ENCODE assay signal across 8 cellular contexts in the genomic region with DNA sequence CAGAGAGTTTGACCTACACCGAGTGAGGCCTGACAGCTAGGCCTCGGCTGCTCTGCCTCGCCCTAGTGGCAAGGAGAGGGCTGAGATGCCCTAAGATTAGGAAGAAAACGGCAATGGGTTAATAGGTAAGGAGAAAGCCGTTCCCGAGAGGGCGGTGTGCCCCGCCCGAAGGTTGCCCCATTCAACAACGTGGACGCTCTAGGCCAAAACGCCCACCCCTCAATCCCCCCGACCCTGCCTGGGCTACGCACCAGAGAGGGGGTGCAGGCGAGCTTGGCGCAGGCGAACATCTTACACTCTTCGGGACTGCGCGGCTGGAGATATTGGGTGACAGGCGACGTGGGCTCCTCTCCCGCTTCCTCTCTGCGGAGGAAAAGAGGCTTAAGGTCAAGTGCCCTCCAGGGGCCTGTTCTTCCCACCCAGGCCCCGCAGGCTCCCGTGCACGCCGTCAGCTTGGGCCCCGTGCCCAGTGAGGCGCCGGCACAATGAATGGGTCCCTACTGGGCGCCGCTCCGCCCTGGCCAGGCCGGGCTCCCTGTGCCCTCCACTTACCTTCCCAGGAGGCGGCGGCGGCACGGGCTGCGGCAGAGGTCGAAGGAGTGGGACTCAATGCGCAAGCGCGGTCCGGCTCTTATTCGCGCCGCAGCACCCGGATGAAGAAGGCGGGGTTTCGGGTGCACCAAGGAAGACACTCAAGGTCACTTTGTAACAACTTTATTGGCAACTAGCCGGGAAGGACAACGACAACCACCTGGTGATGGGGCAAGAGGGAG. TPM values are rescaled to one million over a fixed set of nuclear protein-coding genes. Genes with fewer than 3 reads are reported as not detected.
DNase-seq lines count a peak whose midpoint lies in the region; ATAC-seq and TF ChIP-seq lines count a peak whose summit lies in the region.

TSS of gene ATP5MC3 (minus strand) at position 607 of the 773 bp plus-strand sequence. CDS start at position 290, 317 bp downstream.

- POLR2A ChIA-PET in naive thymus-derived CD4-positive, alpha-beta T cell (lab: Charles Lee): interaction anchor here (1.0 to 1.5 kb wide), 3 partner anchors 9 to 13 kb away, joined by 3 to 8 read pairs (median 3); partner anchors contain the start of gene ATF2

- H3K4me3 ChIP-seq in DOHH2 (ENCODE audit: low read length) (peak within 1 kb of the TSS; percentile 99), Karpas-422 (ENCODE audit: low read length) (peak within 1 kb of the TSS; percentile 96)
- H3K4me3 ChIP-seq in naive thymus-derived CD4-positive, alpha-beta T cell (ENCODE audit: low read length): peak within 1 kb of the TSS; percentile 84

- ATAC-seq in GM21786 (IDR thresholded peaks at IDR 0.05; ENCODE audit: unreplicated experiment): peak; percentile 90
- peak; percentile 93 for ATAC-seq in naive thymus-derived CD4-positive, alpha-beta T cell
- ATAC-seq in stimulated activated naive B cell treated with anti-CD40 and anti-IgM and Interleukin-4, amounts not matched to agents 10 μg/mL and 1 μg/mL and 100 μg/mL, for 72 hours (replicated peaks): peak; percentile 96

- peak within 1 kb of the TSS; percentile 86 for H3K9ac ChIP-seq in Karpas-422 (ENCODE audit: low read length)

- H3K79me2 ChIP-seq in DOHH2 (ENCODE audit: control insufficient read depth, low read length) (peaks cover 43% of the 10 kb centered on the region), Karpas-422 (ENCODE audit: low read length) (peaks cover 56% of the 10 kb centered on the region)

- H3K4me1 ChIP-seq in DOHH2 (ENCODE audit: control insufficient read depth, low read length): peaks cover 28% of the 10 kb centered on the region
- H3K4me1 ChIP-seq in Karpas-422 (ENCODE audit: low read length): peaks cover 27% of the 10 kb centered on the region
- H3K4me1 ChIP-seq in naive thymus-derived CD4-positive, alpha-beta T cell (ENCODE audit: control insufficient read depth in 2 of 2, insufficient read depth in 2 of 2, low read length in 2 of 2): peaks cover 6 to 13% of the 10 kb centered on the region in 2 donors

- peak within 1 kb of the TSS; percentile 84 for H3K27ac Mint-ChIP-seq in activated T-helper 1 cell treated with anti-CD3 and anti-CD28 coated beads, Interleukin-12 subunit alpha, Interleukin-12 subunit beta, Interleukin-2, Interleukin-4 antibody, amounts not matched to agents 30 ng/mL and 10 ng/mL and 1 ng/mL, durations not matched to agents 14 hours and 24 hours and 36 hours
- peak within 1 kb of the TSS; percentile 86 to 99 (median 93) for H3K27ac Mint-ChIP-seq in naive thymus-derived CD4-positive, alpha-beta T cell
- H3K27ac Mint-ChIP-seq in stimulated activated naive B cell treated with anti-CD40 and anti-IgM and Interleukin-4, amounts not matched to agents 10 μg/mL and 1 μg/mL and 100 μg/mL, for 72 hours: peak within 1 kb of the TSS; percentile 91

- peak within 1 kb of the TSS; percentile 92 for H2AFZ ChIP-seq in Karpas-422 (ENCODE audit: low read length)

- peaks cover 25% of the 10 kb centered on the region for H3F3A ChIP-seq in DOHH2 (ENCODE audit: control insufficient read depth, insufficient read depth)

- H3K27ac ChIP-seq in DOHH2 (ENCODE audit: low read depth, low read length): peak within 1 kb of the TSS; percentile 64
- H3K27ac ChIP-seq in Karpas-422 (ENCODE audit: low read length): peak within 1 kb of the TSS; percentile 80
- H3K27ac ChIP-seq in naive thymus-derived CD4-positive, alpha-beta T cell (ENCODE audit: low read depth, low read length): peak within 1 kb of the TSS; percentile 89

- H3K9me2 ChIP-seq in DOHH2 (replicated peaks; ENCODE audit: control insufficient read depth, low read length) (no peaks in the 10 kb centered on the region), Karpas-422 (replicated peaks; ENCODE audit: insufficient read depth, low read length) (no peaks in the 10 kb centered on the region; the same call in 1 of the 2 replicates)

- intact Hi-C loops in activated T-helper 1 cell treated with anti-CD3 and anti-CD28 coated beads, Interleukin-12 subunit alpha, Interleukin-12 subunit beta, Interleukin-2, Interleukin-4 antibody, amounts not matched to agents 30 ng/mL and 10 ng/mL and 1 ng/mL, durations not matched to agents 14 hours and 24 hours and 36 hours (cut with micrococcal nuclease): loop anchor here (1.0 to 10.0 kb wide), 6 partner anchors 13 to 786 kb away; partner anchors contain the start of genes ATF2, GPR155 and SCRN3
- intact Hi-C loops in naive thymus-derived CD4-positive, alpha-beta T cell (cut with micrococcal nuclease): loop anchor here (1.0 to 10.0 kb wide), 8 partner anchors 13 to 1216 kb away; partner anchors contain the start of genes ATF2 (in 2 of the 2), GPR155 (in 2 of the 2), LNPK (in 1 of the 2) and SCRN3 (in 1 of the 2)

- peaks cover 22% of the 10 kb centered on the region for H3K4me1 Mint-ChIP-seq in activated T-helper 1 cell treated with anti-CD3 and anti-CD28 coated beads, Interleukin-12 subunit alpha, Interleukin-12 subunit beta, Interleukin-2, Interleukin-4 antibody, amounts not matched to agents 30 ng/mL and 10 ng/mL and 1 ng/mL, durations not matched to agents 14 hours and 24 hours and 36 hours (ENCODE audit: low read depth)
- H3K4me1 Mint-ChIP-seq in naive thymus-derived CD4-positive, alpha-beta T cell: peaks cover 14 to 39% (median 32%) of the 10 kb centered on the region in 7 donors
- peaks cover 12 to 17% of the 10 kb centered on the region in 2 donors for H3K4me1 Mint-ChIP-seq in stimulated activated naive B cell treated with anti-CD40 and anti-IgM and Interleukin-4, amounts not matched to agents 10 μg/mL and 1 μg/mL and 100 μg/mL, for 72 hours

- CTCF ChIA-PET in naive thymus-derived CD4-positive, alpha-beta T cell (lab: Charles Lee): interaction anchor here (1.2 kb wide), 1 partner anchor 13 kb away, joined by 3 read pairs; the partner anchor contains the start of gene ATF2

- peak within 1 kb of the TSS; percentile 72 for H3K4me2 ChIP-seq in DOHH2 (ENCODE audit: low read length)
- peak within 1 kb of the TSS; percentile 88 for H3K4me2 ChIP-seq in Karpas-422 (ENCODE audit: low read depth, low read length, poor library complexity, severe bottlenecking)

- H3K27me3 ChIP-seq in DOHH2 (ENCODE audit: control insufficient read depth, low read length): no peaks in the 10 kb centered on the region
- no peaks in the 10 kb centered on the region for H3K27me3 ChIP-seq in Karpas-422 (ENCODE audit: low read length)
- H3K27me3 ChIP-seq in naive thymus-derived CD4-positive, alpha-beta T cell (ENCODE audit: control insufficient read depth in 2 of 2, insufficient read depth in 2 of 2, low read length in 2 of 2): no peaks in the 10 kb centered on the region

- H3K36me3 ChIP-seq in DOHH2 (ENCODE audit: control insufficient read depth, low read length): peaks cover 52% of the 10 kb centered on the region
- H3K36me3 ChIP-seq in Karpas-422 (ENCODE audit: insufficient read depth, low read length): peaks cover 40% of the 10 kb centered on the region
- H3K36me3 ChIP-seq in naive thymus-derived CD4-positive, alpha-beta T cell (ENCODE audit: control insufficient read depth in 2 of 3, insufficient read depth in 3 of 3, low read length in 3 of 3): peaks cover 6 to 22% (median 21%) of the 10 kb centered on the region in 3 experiments

- H3K9me3 ChIP-seq in DOHH2 (ENCODE audit: control insufficient read depth, insufficient read depth, low read length): no peaks in the 10 kb centered on the region
- no peaks in the 10 kb centered on the region for H3K9me3 ChIP-seq in Karpas-422 (ENCODE audit: low read length)
- no peaks in the 10 kb centered on the region for H3K9me3 ChIP-seq in naive thymus-derived CD4-positive, alpha-beta T cell (ENCODE audit: control insufficient read depth in 2 of 3, low read length in 3 of 3)

- TF ChIP-seq CTCF in DOHH2 (IDR thresholded peaks at IDR 0.05; ENCODE audit: low read depth, low read length, poor library complexity, severe bottlenecking): peak; percentile 45

- H3K27me3 Mint-ChIP-seq in activated T-helper 1 cell treated with anti-CD3 and anti-CD28 coated beads, Interleukin-12 subunit alpha, Interleukin-12 subunit beta, Interleukin-2, Interleukin-4 antibody, amounts not matched to agents 30 ng/mL and 10 ng/mL and 1 ng/mL, durations not matched to agents 14 hours and 24 hours and 36 hours (ENCODE audit: insufficient read depth): no peaks in the 10 kb centered on the region
- no peaks in the 10 kb centered on the region for H3K27me3 Mint-ChIP-seq in naive thymus-derived CD4-positive, alpha-beta T cell
- no peaks in the 10 kb centered on the region for H3K27me3 Mint-ChIP-seq in stimulated activated naive B cell treated with anti-CD40 and anti-IgM and Interleukin-4, amounts not matched to agents 10 μg/mL and 1 μg/mL and 100 μg/mL, for 72 hours

- H3K4me3 Mint-ChIP-seq in activated T-helper 1 cell treated with anti-CD3 and anti-CD28 coated beads, Interleukin-12 subunit alpha, Interleukin-12 subunit beta, Interleukin-2, Interleukin-4 antibody, amounts not matched to agents 30 ng/mL and 10 ng/mL and 1 ng/mL, durations not matched to agents 14 hours and 24 hours and 36 hours: peak within 1 kb of the TSS; percentile 89
- H3K4me3 Mint-ChIP-seq in naive thymus-derived CD4-positive, alpha-beta T cell: peak within 1 kb of the TSS; percentile 77 to 96 (median 88)
- H3K4me3 Mint-ChIP-seq in stimulated activated naive B cell treated with anti-CD40 and anti-IgM and Interleukin-4, amounts not matched to agents 10 μg/mL and 1 μg/mL and 100 μg/mL, for 72 hours: peak within 1 kb of the TSS; percentile 95 to 97

- peaks cover 8% of the 10 kb centered on the region for H3K9me3 Mint-ChIP-seq in activated T-helper 1 cell treated with anti-CD3 and anti-CD28 coated beads, Interleukin-12 subunit alpha, Interleukin-12 subunit beta, Interleukin-2, Interleukin-4 antibody, amounts not matched to agents 30 ng/mL and 10 ng/mL and 1 ng/mL, durations not matched to agents 14 hours and 24 hours and 36 hours
- H3K9me3 Mint-ChIP-seq in naive thymus-derived CD4-positive, alpha-beta T cell: peaks cover 0 to 7% (median 0%) of the 10 kb centered on the region in 11 donors
- peaks cover 0 to 3% of the 10 kb centered on the region in 2 donors for H3K9me3 Mint-ChIP-seq in stimulated activated naive B cell treated with anti-CD40 and anti-IgM and Interleukin-4, amounts not matched to agents 10 μg/mL and 1 μg/mL and 100 μg/mL, for 72 hours

- peaks cover 36% of the 10 kb centered on the region for H3K36me3 Mint-ChIP-seq in activated T-helper 1 cell treated with anti-CD3 and anti-CD28 coated beads, Interleukin-12 subunit alpha, Interleukin-12 subunit beta, Interleukin-2, Interleukin-4 antibody, amounts not matched to agents 30 ng/mL and 10 ng/mL and 1 ng/mL, durations not matched to agents 14 hours and 24 hours and 36 hours (ENCODE audit: low read depth)
- peaks cover 4 to 32% (median 25%) of the 10 kb centered on the region in 5 donors for H3K36me3 Mint-ChIP-seq in naive thymus-derived CD4-positive, alpha-beta T cell
- H3K36me3 Mint-ChIP-seq in stimulated activated naive B cell treated with anti-CD40 and anti-IgM and Interleukin-4, amounts not matched to agents 10 μg/mL and 1 μg/mL and 100 μg/mL, for 72 hours: peaks cover 21 to 34% of the 10 kb centered on the region in 2 donors

- H4K20me1 ChIP-seq in DOHH2 (ENCODE audit: control insufficient read depth, insufficient read depth, low read depth, low read length) (peaks cover 24% of the 10 kb centered on the region), Karpas-422 (ENCODE audit: insufficient read depth, low read depth, low read length) (peaks cover 26% of the 10 kb centered on the region)

- peak; percentile 98 for DNase-seq in Karpas-422
- peak; percentile 96 for DNase-seq in RPMI7951 (ENCODE audit: low read depth)
- DNase-seq in activated T-helper 1 cell treated with anti-CD3 and anti-CD28 coated beads, Interleukin-12 subunit alpha, Interleukin-12 subunit beta, Interleukin-2, Interleukin-4 antibody, amounts not matched to agents 30 ng/mL and 10 ng/mL and 1 ng/mL, durations not matched to agents 14 hours and 24 hours and 36 hours (ENCODE audit: low spot score): peak; percentile 89
- peak; percentile 94 for DNase-seq in fibroblast of gingiva (ENCODE audit: low read depth)
- DNase-seq in naive thymus-derived CD4-positive, alpha-beta T cell: peak; percentile 83 to 92 (median 89)
- peak; percentile 92 for DNase-seq in stimulated activated naive B cell treated with anti-CD40 and anti-IgM and Interleukin-4, amounts not matched to agents 10 μg/mL and 1 μg/mL and 100 μg/mL, for 72 hours

RNA-seq across cellular contexts. Expression of gene ATP5MC3, which starts in this region (rescaled TPM):
- 211 and 403 TPM in 2 replicates for total RNA-seq in Karpas-422 (2014; rRNA removed; shearing (Covaris generic); ENCODE audit: low replicate concordance)
- 320 and 403 TPM in 2 replicates for total RNA-seq in RPMI7951 (2014; rRNA removed; shearing (Covaris generic))
- 365 and 380 TPM in 2 replicates for total RNA-seq in activated T-helper 1 cell treated with anti-CD3 and anti-CD28 coated beads, Interleukin-12 subunit alpha, Interleukin-12 subunit beta, Interleukin-2, Interleukin-4 antibody, amounts not matched to agents 30 ng/mL and 10 ng/mL and 1 ng/mL, durations not matched to agents 14 hours and 24 hours and 36 hours
- total RNA-seq in naive thymus-derived CD4-positive, alpha-beta T cell: 100 to 1,000 TPM in 1 of 5 experiments, 10 to 100 TPM in 4; 70.3 to 220 (median 77.6) TPM
- polyA plus RNA-seq in naive thymus-derived CD4-positive, alpha-beta T cell: 100 to 1,000 TPM; 342 to 441 TPM

Comparison
In these comparisons a context has a peak if more than half of its experiments do, and no peak if none do; other contexts are left out.
1. Peak in every context shown above with its lines: DNase-seq, ATAC-seq, H3K4me3 ChIP-seq and H3K27ac ChIP-seq.